10 cellular contexts compared by ENCODE assay signal in genomic region chr2:218404351-218405145, GRCh38. TPM values are rescaled to one million over a fixed set of nuclear protein-coding genes. Genes with fewer than 3 reads are reported as not detected.
DNase-seq lines count a peak whose midpoint lies in the region; ATAC-seq and TF ChIP-seq lines count a peak whose summit lies in the region.
"Had no signal": no experiment of that assay in that cellular context is flagged by ENCODE, and none has a peak within 500 bp of the region (broad histone marks: within the 10 kb centered on the region; RNA-seq: fewer than 3 reads in every experiment).

No MANE protein-coding gene starts in this region.

- H3K27me3 ChIP-seq in transverse colon = no peaks in the 10 kb centered on the region

- peaks cover 27 to 60% (median 44%) of the 10 kb centered on the region in 4 donors for H3K4me1 ChIP-seq in transverse colon

- no peaks in the 10 kb centered on the region for H3K9me3 ChIP-seq in transverse colon

- no peak for TF ChIP-seq EP300 in transverse colon (IDR thresholded peaks at IDR 0.05; ENCODE audit: low read depth)

- H3K36me3 ChIP-seq in transverse colon = peaks cover 0 to 28% (median 7%) of the 10 kb centered on the region in 4 donors

- no peak overlapping the region for H3K4me3 ChIP-seq in transverse colon

- no peak overlapping the region for H3K4me3 Mint-ChIP-seq in activated CD8-positive, alpha-beta memory T cell treated with anti-CD3 and anti-CD28 coated beads, Interleukin-2, amount 10 ng/mL, durations not matched to agents 7 days and 5 days
- peak overlapping the region in 3 of 5 experiments; percentile 32 to 77 (median 48) for H3K4me3 Mint-ChIP-seq in brain

- TF ChIP-seq POLR2A in transverse colon (IDR thresholded peaks at IDR 0.05) = no peak

- TF ChIP-seq CTCF in brain (conservative IDR thresholded peaks at IDR 0.05) (no peak), transverse colon (IDR thresholded peaks at IDR 0.05) (no peak)

- ATAC-seq in activated CD8-positive, alpha-beta memory T cell treated with anti-CD3 and anti-CD28 coated beads, Interleukin-2, amount 10 ng/mL, durations not matched to agents 7 days and 5 days = no peak
- ATAC-seq in HG03432 (IDR thresholded peaks at IDR 0.05; ENCODE audit: unreplicated experiment) = no peak

- in situ Hi-C loops in transverse colon (cut with MboI; ENCODE audit: low pct_ligation_motif_present in 1 of 4, low pct_unique_long_range_greater_than_20kb in 1 of 4, low sequenced_read_pairs in 3 of 4) = no loop called here

- CTCF ChIA-PET in activated CD8-positive, alpha-beta memory T cell treated with anti-CD3 and anti-CD28 coated beads, Interleukin-2, amount 10 ng/mL, durations not matched to agents 7 days and 5 days (lab: Charles Lee) = interaction anchor here (0.9 to 4.5 kb wide), 6 partner anchors 9 to 443 kb away, joined by 3 to 35 read pairs (median 5); partner anchors contain the start of gene USP37

- peak overlapping the region; percentile 89 to 98 (median 92) for H3K27ac ChIP-seq in transverse colon

- H3K36me3 Mint-ChIP-seq in activated CD8-positive, alpha-beta memory T cell treated with anti-CD3 and anti-CD28 coated beads, Interleukin-2, amount 10 ng/mL, durations not matched to agents 7 days and 5 days = peaks cover 19% of the 10 kb centered on the region
- no peaks in the 10 kb centered on the region for H3K36me3 Mint-ChIP-seq in brain

- no peaks in the 10 kb centered on the region for H3K9me3 Mint-ChIP-seq in activated CD8-positive, alpha-beta memory T cell treated with anti-CD3 and anti-CD28 coated beads, Interleukin-2, amount 10 ng/mL, durations not matched to agents 7 days and 5 days (ENCODE audit: low read depth)
- H3K9me3 Mint-ChIP-seq in brain = peaks cover 0 to 3% (median 0%) of the 10 kb centered on the region in 5 experiments

- intact Hi-C loops in transverse colon (cut with DNase I; ENCODE audit: low total_unique reads) = no loop called here

- H3K4me1 Mint-ChIP-seq in activated CD8-positive, alpha-beta memory T cell treated with anti-CD3 and anti-CD28 coated beads, Interleukin-2, amount 10 ng/mL, durations not matched to agents 7 days and 5 days = peaks cover 60% of the 10 kb centered on the region
- peaks cover 33% of the 10 kb centered on the region for H3K4me1 Mint-ChIP-seq in brain

- 72% methylated on average over 18 of the region's 18 CpGs; no CpG with 5 or more reads in 1 of the 2 donors for WGBS in transverse colon (ENCODE audit: low coverage in 1 of 2), 2 donors

- DNase-seq in activated CD8-positive, alpha-beta memory T cell treated with anti-CD3 and anti-CD28 coated beads, Interleukin-2, amount 10 ng/mL, durations not matched to agents 7 days and 5 days = no peak
- no peak for DNase-seq in activated CD8-positive, alpha-beta memory T cell treated with anti-CD3 and anti-CD28 coated beads, Interleukin-2, amount 50 U/mL, for 4 hours
- DNase-seq in myocyte (ENCODE audit: low read depth) (peak; percentile 18), transverse colon (no peak), NCI-H748 (lab: John Stamatoyannopoulos, UW; ENCODE audit: unreplicated experiment) (no peak)
- DNase-seq in stimulated activated CD4-positive, alpha-beta T cell treated with anti-CD3 and anti-CD28 coated beads, Interleukin-4, amount 100 ng/mL, for 4 hours = no peak
- DNase-seq: NCI-H1092 had no signal

- peak overlapping the region; percentile 88 for H3K27ac Mint-ChIP-seq in activated CD8-positive, alpha-beta memory T cell treated with anti-CD3 and anti-CD28 coated beads, Interleukin-2, amount 10 ng/mL, durations not matched to agents 7 days and 5 days
- peak overlapping the region in 2 of 5 experiments; percentile 25 to 92 for H3K27ac Mint-ChIP-seq in brain

- no peaks in the 10 kb centered on the region for H3K27me3 Mint-ChIP-seq in activated CD8-positive, alpha-beta memory T cell treated with anti-CD3 and anti-CD28 coated beads, Interleukin-2, amount 10 ng/mL, durations not matched to agents 7 days and 5 days
- H3K27me3 Mint-ChIP-seq in brain = peaks cover 7% of the 10 kb centered on the region

RNA-seq across cellular contexts. Expression of gene CTDSP1, which starts 4.9 kb away (rescaled TPM):
- 100 to 1,000 TPM; 149 to 152 TPM for total RNA-seq in activated CD8-positive, alpha-beta memory T cell treated with anti-CD3 and anti-CD28 coated beads, Interleukin-2, amount 10 ng/mL, durations not matched to agents 7 days and 5 days
- 44.4 TPM for polyA plus RNA-seq in brain (ENCODE audit: insufficient read depth, low read depth, low replicate concordance)
- total RNA-seq in myocyte (45.3 and 48.9 TPM in 2 replicates), transverse colon (100 to 1,000 TPM; 132 to 197 (median 173) TPM)
- 65.6 TPM for polyA plus RNA-seq in myocyte (2012)

RNA-seq across cellular contexts. Expression of gene VIL1, which starts 14.4 kb away (rescaled TPM):
- total RNA-seq in activated CD8-positive, alpha-beta memory T cell treated with anti-CD3 and anti-CD28 coated beads, Interleukin-2, amount 10 ng/mL, durations not matched to agents 7 days and 5 days = under 1 TPM in 1 of 2 experiments, not detected in 1; 0.73 TPM
- polyA plus RNA-seq in brain (ENCODE audit: insufficient read depth, low read depth, low replicate concordance) = not detected
- total RNA-seq in myocyte = not detected in 2 replicates
- 0.09 TPM for polyA plus RNA-seq in myocyte (2012)
- total RNA-seq in transverse colon = 100 to 1,000 TPM; 177 to 541 (median 285) TPM
- total RNA-seq: activated CD8-positive, alpha-beta memory T cell treated with anti-CD3 and anti-CD28 coated beads for 36 hours had no signal

RNA-seq across cellular contexts. Expression of gene SLC11A1, which starts 22.5 kb away (rescaled TPM):
- total RNA-seq in activated CD8-positive, alpha-beta memory T cell treated with anti-CD3 and anti-CD28 coated beads, Interleukin-2, amount 10 ng/mL, durations not matched to agents 7 days and 5 days = under 1 TPM; 0.18 to 0.35 TPM
- polyA plus RNA-seq in brain (ENCODE audit: insufficient read depth, low read depth, low replicate concordance) = 1.7 TPM
- total RNA-seq in myocyte = 0.03 and 0.36 TPM in 2 replicates
- polyA plus RNA-seq in myocyte (2012) = 0.06 TPM
- 1 to 10 TPM; 2.6 to 8.4 (median 6.3) TPM for total RNA-seq in transverse colon

RNA-seq across cellular contexts. Expression of gene CATIP, which starts 47.9 kb away (rescaled TPM):
- not detected for total RNA-seq in activated CD8-positive, alpha-beta memory T cell treated with anti-CD3 and anti-CD28 coated beads, Interleukin-2, amount 10 ng/mL, durations not matched to agents 7 days and 5 days
- not detected for polyA plus RNA-seq in brain (ENCODE audit: insufficient read depth, low read depth, low replicate concordance)
- total RNA-seq in myocyte (not detected in 2 replicates), transverse colon (not detected)
- not detected for polyA plus RNA-seq in myocyte (2012)
- total RNA-seq: activated CD8-positive, alpha-beta memory T cell treated with anti-CD3 and anti-CD28 coated beads for 36 hours had no signal

Comparison
In these comparisons a context has a peak if more than half of its experiments do, and no peak if none do; other contexts are left out.
1. RNA of gene VIL1, which starts 14.4 kb away (total RNA-seq): 177 to 541 TPM in transverse colon; 0.73 TPM in activated CD8-positive, alpha-beta memory T cell treated with anti-CD3 and anti-CD28 coated beads, Interleukin-2, amount 10 ng/mL, durations not matched to agents 7 days and 5 days and not detected in myocyte; every median in the first group is over 100 times any median in the second.